In genomic region chr17:2331303-2331702, GRCh38 we compare ENCODE assay signal across 24 cellular contexts. TPM values are rescaled to one million over a fixed set of nuclear protein-coding genes. Genes with fewer than 3 reads are reported as not detected.
"Had no signal": no experiment of that assay in that cellular context is flagged by ENCODE, and none has a peak within 500 bp of the region (broad histone marks: within the 10 kb centered on the region; RNA-seq: fewer than 3 reads in every experiment).

No MANE protein-coding gene starts in this region.

- H3K9ac ChIP-seq: SK-N-SH had no signal

- H3K4me1 ChIP-seq: SJCRH30 had no signal

- DNase-seq: activated CD4-positive, alpha-beta T cell treated with anti-CD3 and anti-CD28 coated beads for 4 hours; activated CD4-positive, alpha-beta T cell treated with anti-CD3 and anti-CD28 coated beads, Interleukin-2, amount 50 U/mL, for 4 hours; activated CD8-positive, alpha-beta memory T cell treated with anti-CD3 and anti-CD28 coated beads, Interleukin-2, amount 50 U/mL, for 48 hours; activated CD8-positive, alpha-beta T cell treated with anti-CD3 and anti-CD28 coated beads, Interleukin-2, amount 10 ng/mL, durations not matched to agents 7 days and 5 days; activated naive CD4-positive, alpha-beta T cell treated with anti-CD3 and anti-CD28 coated beads, Interleukin-2, amount 50 U/mL, for 16 hours; activated T-cell treated with anti-CD3 and anti-CD28 coated beads, Interleukin-2, amount 50 U/mL, for 1 hour; amniotic stem cell; body of pancreas; NCI-H1092; NCI-H1417 treated with DMSO at 0.1 percent for 48 hours; NCI-H1694; NCI-H2029; NCI-H345; NCI-H510A; NCI-H526 treated with DMSO at 0.1 percent for 48 hours; Peyer's patch; Right ventricle myocardium superior; SJCRH30; SK-N-SH; T-helper 1 cell had no signal

- H3K4me3 ChIP-seq: ascending aorta, body of pancreas, Peyer's patch, SJCRH30 had no signal

- H3K9me3 ChIP-seq: ascending aorta, body of pancreas, Peyer's patch, SJCRH30, SK-N-SH had no signal

- ATAC-seq: activated CD8-positive, alpha-beta T cell treated with anti-CD3 and anti-CD28 coated beads, Interleukin-2, amount 10 ng/mL, durations not matched to agents 7 days and 5 days; body of pancreas had no signal

- H3K9me3 Mint-ChIP-seq: central memory CD8-positive, alpha-beta T cell had no signal

- H3K27ac ChIP-seq: ascending aorta, body of pancreas, Peyer's patch, RWPE1, SJCRH30, VCaP had no signal

- H3K4me3 Mint-ChIP-seq: activated CD8-positive, alpha-beta T cell treated with anti-CD3 and anti-CD28 coated beads, Interleukin-2, amount 10 ng/mL, durations not matched to agents 7 days and 5 days; central memory CD8-positive, alpha-beta T cell had no signal

- H3K27me3 Mint-ChIP-seq: central memory CD8-positive, alpha-beta T cell had no signal

- H3K27me3 ChIP-seq: ascending aorta, body of pancreas, Peyer's patch, SJCRH30 had no signal

- H3K27ac Mint-ChIP-seq: activated CD8-positive, alpha-beta T cell treated with anti-CD3 and anti-CD28 coated beads, Interleukin-2, amount 10 ng/mL, durations not matched to agents 7 days and 5 days had no signal

- H3K4me2 ChIP-seq: SK-N-SH had no signal

RNA-seq across cellular contexts. Expression of gene SRR, which starts 27.6 kb away (rescaled TPM):
- total RNA-seq: ascending aorta had no signal
